ENCODE assay signal across 8 cellular contexts in genomic region chr5:122882836-122883235, GRCh38. TPM values are rescaled to one million over a fixed set of nuclear protein-coding genes. Genes with fewer than 3 reads are reported as not detected.
DNase-seq lines count a peak whose midpoint lies in the region; ATAC-seq and TF ChIP-seq lines count a peak whose summit lies in the region.

No MANE protein-coding gene starts in this region.

- TF ChIP-seq CTCF in RWPE1 (conservative IDR thresholded peaks at IDR 0.05; ENCODE audit: low read depth) (no peak), fibroblast of the aortic adventitia (IDR thresholded peaks at IDR 0.05; ENCODE audit: insufficient read depth, low read length) (no peak)

- POLR2A ChIA-PET in RWPE1 (lab: Yijun Ruan, JAX; ENCODE audit: low non-redundant PET), result no interaction called here

- CTCF ChIA-PET in RWPE1 (lab: Yijun Ruan, JAX), result no interaction called here

- peak; percentile 41 for ATAC-seq in GM21576 (IDR thresholded peaks at IDR 0.05; ENCODE audit: unreplicated experiment)
- ATAC-seq in HG03280 (IDR thresholded peaks at IDR 0.05; ENCODE audit: unreplicated experiment), result no peak

- H3K36me3 ChIP-seq in effector memory CD4-positive, alpha-beta T cell (ENCODE audit: control insufficient read depth, insufficient read depth, low read length), result no peaks in the 10 kb centered on the region

- no peak overlapping the region for H3K27ac ChIP-seq in RWPE1
- H3K27ac ChIP-seq in effector memory CD4-positive, alpha-beta T cell (ENCODE audit: insufficient read depth, low read length, poor library complexity, severe bottlenecking), result no peak overlapping the region

- H3K27me3 ChIP-seq in effector memory CD4-positive, alpha-beta T cell (replicated peaks; ENCODE audit: control insufficient read depth, insufficient read depth, low read length, poor library complexity, severe bottlenecking), result no peaks in the 10 kb centered on the region

- H3K4me3 ChIP-seq in fibroblast of the aortic adventitia (ENCODE audit: low read depth, low read length), result no peak overlapping the region
- H3K4me3 ChIP-seq in effector memory CD4-positive, alpha-beta T cell (ENCODE audit: insufficient read depth, low read depth, low read length, poor library complexity, severe bottlenecking), result no peak overlapping the region

- DNase-seq in EH (ENCODE audit: low read depth) (peak; percentile 50), RWPE1 (ENCODE audit: low spot score) (peak; percentile 39), fibroblast of the aortic adventitia (ENCODE audit: low read depth) (peak; percentile 73), occipital lobe (lab: John Stamatoyannopoulos, UW) (no peak)
- no peak for DNase-seq in effector memory CD4-positive, alpha-beta T cell
- DNase-seq in activated effector memory CD4-positive, alpha-beta T cell treated with anti-CD3 and anti-CD28 coated beads, Interleukin-2, amount 50 U/mL, for 16 hours, result no peak

- H3K4me1 ChIP-seq in effector memory CD4-positive, alpha-beta T cell (ENCODE audit: control insufficient read depth, insufficient read depth, low read length, poor library complexity, severe bottlenecking), result no peaks in the 10 kb centered on the region

- no peaks in the 10 kb centered on the region for H3K9me3 ChIP-seq in effector memory CD4-positive, alpha-beta T cell (ENCODE audit: control insufficient read depth, low read length)

RNA-seq across cellular contexts. Expression of gene SNX24, which starts 37.4 kb away (rescaled TPM):
- total RNA-seq in fibroblast of the aortic adventitia (ENCODE audit: low replicate concordance) (16.8 and 26.5 TPM in 2 replicates), occipital lobe (9.0 TPM)

Comparison
In these comparisons a context has a peak if more than half of its experiments do, and no peak if none do; other contexts are left out.
1. DNase-seq: peak in EH (single experiment), RWPE1 (single experiment) and fibroblast of the aortic adventitia (single experiment); none in effector memory CD4-positive, alpha-beta T cell (0 of 3), activated effector memory CD4-positive, alpha-beta T cell treated with anti-CD3 and anti-CD28 coated beads, Interleukin-2, amount 50 U/mL, for 16 hours (single experiment) and occipital lobe (single experiment).